In the genomic region with DNA sequence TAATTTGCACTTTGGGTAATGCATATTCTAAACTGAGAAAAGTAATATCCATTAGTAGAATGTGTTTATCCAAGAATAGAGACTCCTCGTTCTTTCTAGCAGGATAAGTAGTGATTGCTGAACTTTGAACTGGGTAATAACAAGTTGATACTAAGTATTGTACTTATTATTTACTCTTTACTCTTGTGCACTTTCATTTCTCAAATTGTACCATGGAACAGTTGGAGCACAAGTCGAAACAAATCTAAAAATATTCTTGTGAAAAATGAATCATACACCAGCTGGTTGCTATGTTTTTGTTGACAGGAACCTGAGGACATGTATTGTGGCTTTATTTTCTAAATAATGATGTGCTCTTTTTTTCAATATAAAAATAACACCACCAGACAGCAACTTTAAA, we compare ENCODE assay signal across 26 cellular contexts.
DNase-seq lines count a peak whose midpoint lies in the region; ATAC-seq, FAIRE-seq and TF ChIP-seq lines count a peak whose summit lies in the region.
"Had no signal": no experiment of that assay in that cellular context is flagged by ENCODE, and none has a peak within 500 bp of the region (broad histone marks: within the 10 kb centered on the region; RNA-seq: fewer than 3 reads in every experiment).

No MANE protein-coding gene starts in this region.

- no peak overlapping the region for H3K4me3 Mint-ChIP-seq in CD4-positive, alpha-beta T cell
- H3K4me3 Mint-ChIP-seq: activated CD4-positive, alpha-beta memory T cell treated with anti-CD3 and anti-CD28 coated beads, Interleukin-2, amount 10 ng/mL, durations not matched to agents 7 days and 5 days; CD4-positive, alpha-beta memory T cell; naive B cell; WTC11 had no signal

- peaks cover 0 to 4% of the 10 kb centered on the region in 2 donors for H3K4me1 ChIP-seq in neuronal stem cell (ENCODE audit: control insufficient read depth in 2 of 2, insufficient read depth in 1 of 2, low read depth in 1 of 2, low read length in 2 of 2)

- CTCF ChIA-PET in CD4-positive, alpha-beta T cell (lab: Charles Lee) = no interaction called here

- no peaks in the 10 kb centered on the region for H3K9me3 ChIP-seq in CD4-positive, alpha-beta T cell (ENCODE audit: control insufficient read depth, low read length)
- H3K9me3 ChIP-seq in neuronal stem cell (replicated peaks in 1 of 2; ENCODE audit: control insufficient read depth in 2 of 2, insufficient read depth in 1 of 2, low read depth in 1 of 2, low read length in 2 of 2) = no peaks in the 10 kb centered on the region
- H3K9me3 ChIP-seq: testis had no signal

- H2BK12ac ChIP-seq in neuronal stem cell (ENCODE audit: low read length) = no peak overlapping the region

- peaks cover 25% of the 10 kb centered on the region for H3K27me3 Mint-ChIP-seq in CD4-positive, alpha-beta T cell

- H3K4ac ChIP-seq in neuronal stem cell (ENCODE audit: low read length) = no peak overlapping the region

- H2BK5ac ChIP-seq in neuronal stem cell (ENCODE audit: low read length) = no peak overlapping the region

- WGBS in neuronal stem cell (ENCODE audit: extremely low coverage in 2 of 2, insufficient read length in 2 of 2, insufficient replicate concordance in 1 of 2), 2 donors = no CpG with 5 or more reads among the region's 2 CpGs

- no peak overlapping the region for H4K91ac ChIP-seq in neuronal stem cell (ENCODE audit: low read depth, low read length, poor library complexity)

- no peak overlapping the region for H2AK5ac ChIP-seq in neuronal stem cell (ENCODE audit: low read depth, low read length)

- no peak overlapping the region for H3K23ac ChIP-seq in neuronal stem cell (ENCODE audit: low read depth, low read length, poor library complexity)

- peak; percentile 40 for ATAC-seq in GM18517 (IDR thresholded peaks at IDR 0.05; ENCODE audit: unreplicated experiment)
- ATAC-seq in GM21723 (IDR thresholded peaks at IDR 0.05; ENCODE audit: unreplicated experiment) = peak; percentile 72
- peak; percentile 47 for ATAC-seq in HG03520 (IDR thresholded peaks at IDR 0.05; ENCODE audit: unreplicated experiment)
- no peak for ATAC-seq in CD4-positive, alpha-beta T cell (ENCODE audit: poor library complexity)
- ATAC-seq: right cardiac atrium, SK-N-SH treated with all-trans-retinoic acid at 6 μM for 48 hours, WTC11 had no signal

- H3K36me3 Mint-ChIP-seq in CD4-positive, alpha-beta T cell (ENCODE audit: low read depth) = no peaks in the 10 kb centered on the region
- H3K36me3 Mint-ChIP-seq: CD4-positive, alpha-beta memory T cell; naive B cell; WTC11 had no signal

- H2BK120ac ChIP-seq in neuronal stem cell (ENCODE audit: low read depth, low read length) = no peak overlapping the region

- no peak overlapping the region for H3K4me3 ChIP-seq in neuronal stem cell (ENCODE audit: low read length in 2 of 2)
- H3K4me3 ChIP-seq: dorsolateral prefrontal cortex, testis had no signal

- H3K14ac ChIP-seq in neuronal stem cell (ENCODE audit: low read length) = no peak overlapping the region

- H4K8ac ChIP-seq in neuronal stem cell (ENCODE audit: low read depth, low read length) = no peak overlapping the region

- POLR2A ChIA-PET in CD4-positive, alpha-beta T cell (lab: Charles Lee) = no interaction called here

- H3K79me1 ChIP-seq in neuronal stem cell (ENCODE audit: low read depth, low read length) = no peaks in the 10 kb centered on the region

- H3K27ac Mint-ChIP-seq in CD4-positive, alpha-beta T cell = no peak overlapping the region
- H3K27ac Mint-ChIP-seq: activated CD4-positive, alpha-beta memory T cell treated with anti-CD3 and anti-CD28 coated beads, Interleukin-2, amount 10 ng/mL, durations not matched to agents 7 days and 5 days; CD4-positive, alpha-beta memory T cell; naive B cell; WTC11 had no signal

- no peaks in the 10 kb centered on the region for H3K27me3 ChIP-seq in CD4-positive, alpha-beta T cell (ENCODE audit: control insufficient read depth, insufficient read depth, low read length)
- H3K27me3 ChIP-seq in neuronal stem cell (ENCODE audit: control insufficient read depth in 3 of 3, insufficient read depth in 3 of 3, low read depth in 1 of 3, low read length in 3 of 3) = no peaks in the 10 kb centered on the region
- H3K27me3 ChIP-seq: testis had no signal

- no peaks in the 10 kb centered on the region for H3K4me1 Mint-ChIP-seq in CD4-positive, alpha-beta T cell (ENCODE audit: low read depth)
- H3K4me1 Mint-ChIP-seq: activated CD4-positive, alpha-beta memory T cell treated with anti-CD3 and anti-CD28 coated beads, Interleukin-2, amount 10 ng/mL, durations not matched to agents 7 days and 5 days; CD4-positive, alpha-beta memory T cell; naive B cell had no signal

- intact Hi-C loops in CD4-positive, alpha-beta T cell (cut with DNase I, micrococcal nuclease) = no loop called here

- no peak overlapping the region for H3K27ac ChIP-seq in CD4-positive, alpha-beta T cell (ENCODE audit: low read depth, low read length)
- no peak overlapping the region for H3K27ac ChIP-seq in neuronal stem cell (replicated peaks; ENCODE audit: low read length)
- H3K27ac ChIP-seq: dorsolateral prefrontal cortex, epithelial cell of prostate, RWPE1 had no signal

- H2BK15ac ChIP-seq in neuronal stem cell (ENCODE audit: low read length) = no peak overlapping the region

- no peak for TF ChIP-seq CTCF in CD4-positive, alpha-beta T cell (IDR thresholded peaks at IDR 0.05)
- no peak for TF ChIP-seq CTCF in D721Med (IDR thresholded peaks at IDR 0.05; ENCODE audit: insufficient read depth, missing control alignments)

- H3K4me2 ChIP-seq in neuronal stem cell (ENCODE audit: insufficient read depth, low read length, poor library complexity, severe bottlenecking) = no peak overlapping the region

- DNase-seq in myocyte (ENCODE audit: low read depth) (peak; percentile 26), D721Med (ENCODE audit: insufficient read length, low spot score) (no peak), neuronal stem cell (ENCODE audit: low spot score) (no peak), cerebellar cortex (ENCODE audit: low spot score) (no peak)
- DNase-seq in CD4-positive, alpha-beta T cell = no peak
- DNase-seq: activated CD4-positive, alpha-beta memory T cell treated with anti-CD3 and anti-CD28 coated beads, Interleukin-2, amount 10 ng/mL, durations not matched to agents 7 days and 5 days; caudate nucleus; CD4-positive, alpha-beta memory T cell; dorsolateral prefrontal cortex; foreskin fibroblast; hippocampal formation; IMR-90; islet precursor cell; naive B cell; NCI-H1436 treated with DMSO at 0.1 percent for 48 hours; NCI-H526 treated with DMSO at 0.1 percent for 48 hours; right cardiac atrium; T-helper 9 cell; testis had no signal

- no peak for FAIRE-seq in D721Med (lab: Jason Lieb, UNC)

- no peaks in the 10 kb centered on the region for H3K9me3 Mint-ChIP-seq in CD4-positive, alpha-beta T cell
- H3K9me3 Mint-ChIP-seq: activated CD4-positive, alpha-beta memory T cell treated with anti-CD3 and anti-CD28 coated beads, Interleukin-2, amount 10 ng/mL, durations not matched to agents 7 days and 5 days; WTC11 had no signal

- no peak overlapping the region for H2AFZ ChIP-seq in neuronal stem cell (ENCODE audit: low read length)

- no peaks in the 10 kb centered on the region for H3K36me3 ChIP-seq in neuronal stem cell (replicated peaks in 1 of 2; ENCODE audit: control insufficient read depth in 2 of 2, insufficient read depth in 2 of 2, low read length in 2 of 2)

- no peak overlapping the region for H3K18ac ChIP-seq in neuronal stem cell (ENCODE audit: low read length)

- H3K9ac ChIP-seq in neuronal stem cell (ENCODE audit: low read depth, low read length, poor library complexity) = no peak overlapping the region
